ENCODE assay signal across 14 cellular contexts in the genomic region with DNA sequence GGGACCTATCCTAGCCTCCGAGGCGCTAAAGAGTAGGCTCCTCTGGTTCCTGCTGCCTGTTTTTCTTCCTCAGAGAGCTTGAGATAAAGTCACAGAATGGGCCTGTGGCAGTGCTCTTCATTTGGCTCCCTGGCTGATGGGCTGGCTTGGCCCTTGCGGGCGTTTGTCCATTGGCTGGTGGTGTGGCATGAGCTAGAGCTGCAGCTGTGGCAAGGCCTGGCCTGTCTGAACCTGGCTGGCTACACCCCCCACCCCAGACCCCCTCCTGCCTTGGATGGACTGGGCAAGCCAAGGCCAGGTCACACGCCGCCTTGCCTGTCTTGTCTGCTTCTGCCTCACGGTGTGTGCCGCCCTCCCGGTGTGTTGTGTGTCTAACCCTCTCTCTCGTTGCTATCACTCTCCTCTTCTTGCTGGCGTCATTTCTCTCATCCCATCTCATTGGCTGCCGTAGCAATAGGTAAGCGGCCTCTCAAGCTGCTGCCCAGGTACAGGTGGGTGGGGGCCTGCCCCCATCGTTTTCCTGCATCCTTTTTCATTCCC. TPM values are rescaled to one million over a fixed set of nuclear protein-coding genes. Genes with fewer than 3 reads are reported as not detected.
DNase-seq lines count a peak whose midpoint lies in the region; ATAC-seq, FAIRE-seq and TF ChIP-seq lines count a peak whose summit lies in the region.
"Had no signal": no experiment of that assay in that cellular context is flagged by ENCODE, and none has a peak within 500 bp of the region (broad histone marks: within the 10 kb centered on the region; RNA-seq: fewer than 3 reads in every experiment).

No MANE protein-coding gene starts in this region.

- intact Hi-C loops in PC-3 (cut with micrococcal nuclease) = no loop called here
- intact Hi-C loops in endothelial cell of umbilical vein (cut with micrococcal nuclease) = loop anchor here (5.0 kb wide), 1 partner anchor 134 kb away; a partner anchor contains a TSS
- intact Hi-C loops in head of caudate nucleus (cut with DNase I) = no loop called here

- BruUV-seq in PC-3 (replicated peaks; lab: Mats Ljungman, UMichigan) (no TSS peak), endothelial cell of umbilical vein (replicated peaks; lab: Mats Ljungman, UMichigan) (no TSS peak)

- H3K4me3 ChIP-seq in BLaER1 (no peak overlapping the region), PC-3 (ENCODE audit: low read length) (no peak overlapping the region), endothelial cell of umbilical vein (replicated peaks in 1 of 3; ENCODE audit: insufficient read depth in 1 of 3, low read depth in 1 of 3, low read length in 3 of 3) (no peak overlapping the region), retinal pigment epithelial cell (ENCODE audit: low read length) (peak overlapping the region; percentile 76)

- FAIRE-seq in endothelial cell of umbilical vein (lab: Jason Lieb, UNC) = no peak
- FAIRE-seq: islet of Langerhans had no signal

- H4K20me1 ChIP-seq in BLaER1 (peaks cover 33% of the 10 kb centered on the region), PC-3 (ENCODE audit: low read length) (peaks cover 18% of the 10 kb centered on the region), endothelial cell of umbilical vein (replicated peaks; ENCODE audit: control insufficient read depth, extremely low read depth, insufficient read depth, low read length) (no peaks in the 10 kb centered on the region)

- CTCF ChIA-PET in PC-3 (lab: Charles Lee) = no interaction called here
- CTCF ChIA-PET in endothelial cell of umbilical vein (lab: Charles Lee) = interaction anchor here (1.3 kb wide), 1 partner anchor 52 kb away, joined by 3 read pairs; no protein-coding TSS in a partner anchor

- no peak overlapping the region for H2AFZ ChIP-seq in PC-3 (ENCODE audit: low read length)
- no peak overlapping the region for H2AFZ ChIP-seq in endothelial cell of umbilical vein (ENCODE audit: low read depth, low read length)

- no peaks in the 10 kb centered on the region for H3K9me1 ChIP-seq in endothelial cell of umbilical vein (replicated peaks; ENCODE audit: control insufficient read depth, extremely low read depth, insufficient read depth, low read length)

- peaks cover 52% of the 10 kb centered on the region for H3K79me2 ChIP-seq in PC-3 (ENCODE audit: low read length)
- peaks cover 41% of the 10 kb centered on the region for H3K79me2 ChIP-seq in endothelial cell of umbilical vein (ENCODE audit: control insufficient read depth, insufficient read depth, low read length)

- POLR2A ChIA-PET in PC-3 (lab: Charles Lee; ENCODE audit: unreplicated experiment) = no interaction called here
- POLR2A ChIA-PET in endothelial cell of umbilical vein (lab: Charles Lee) = no interaction called here

- H3K36me3 ChIP-seq in BLaER1 (peaks cover 65% of the 10 kb centered on the region), PC-3 (ENCODE audit: low read depth, low read length) (peaks cover 59% of the 10 kb centered on the region), endothelial cell of umbilical vein (ENCODE audit: control insufficient read depth in 2 of 2, extremely low read depth in 1 of 2, insufficient read depth in 2 of 2, low read length in 2 of 2) (peaks cover 34 to 48% of the 10 kb centered on the region in 2 experiments)

- DNase-seq in PC-3 (no peak), endothelial cell of umbilical vein (ENCODE audit: low read depth, low spot score) (no peak), retinal pigment epithelial cell (ENCODE audit: low read depth) (no peak), H4 (ENCODE audit: low spot score) (no peak), head of caudate nucleus (no peak)
- DNase-seq: activated naive CD4-positive, alpha-beta T cell; naive B cell; NCI-H69; stimulated activated CD4-positive, alpha-beta T cell treated with anti-CD3 and anti-CD28 coated beads, Interleukin-1b, Interleukin-23, amount 100 ng/mL, for 48 hours had no signal

- H3K4me2 ChIP-seq in BLaER1 (peak overlapping the region; percentile 97), PC-3 (ENCODE audit: low read length) (peak overlapping the region; percentile 97; the same call in 1 of the 2 replicates), endothelial cell of umbilical vein (ENCODE audit: insufficient read depth, low read length) (no peak overlapping the region)

- dilution Hi-C loops in endothelial cell of umbilical vein (cut with MboI; ENCODE audit: extremely low pct_ligation_motif_present, low sequenced_read_pairs) = no loop called here

- H3K9me3 ChIP-seq in BLaER1 = no peaks in the 10 kb centered on the region
- no peaks in the 10 kb centered on the region for H3K9me3 ChIP-seq in PC-3 (ENCODE audit: low read length)
- H3K9me3 ChIP-seq in endothelial cell of umbilical vein (replicated peaks; ENCODE audit: control insufficient read depth, insufficient read depth, low read length) = no peaks in the 10 kb centered on the region
- H3K9me3 ChIP-seq: SJSA1 had no signal

- H3K27me3 ChIP-seq in BLaER1 = no peaks in the 10 kb centered on the region
- H3K27me3 ChIP-seq in PC-3 (ENCODE audit: low read length) = no peaks in the 10 kb centered on the region
- H3K27me3 ChIP-seq in endothelial cell of umbilical vein (ENCODE audit: control insufficient read depth in 2 of 2, insufficient read depth in 2 of 2, low read length in 2 of 2) = no peaks in the 10 kb centered on the region
- H3K27me3 ChIP-seq: SJSA1 had no signal

- ATAC-seq in PC-3 = no peak
- ATAC-seq in HG02852 (IDR thresholded peaks at IDR 0.05; ENCODE audit: unreplicated experiment) = no peak
- ATAC-seq in HG02938 (IDR thresholded peaks at IDR 0.05; ENCODE audit: unreplicated experiment) = no peak

- H3K4me1 ChIP-seq in BLaER1 (peaks cover 34% of the 10 kb centered on the region), PC-3 (ENCODE audit: insufficient read depth, low read length) (peaks cover 38% of the 10 kb centered on the region), endothelial cell of umbilical vein (ENCODE audit: control insufficient read depth, extremely low read depth, insufficient read depth, low read length) (peaks cover 28% of the 10 kb centered on the region)

- H3K27ac ChIP-seq in BLaER1 (no peak overlapping the region), PC-3 (ENCODE audit: low read length) (no peak overlapping the region), endothelial cell of umbilical vein (ENCODE audit: insufficient read depth, low read depth, low read length) (peak overlapping the region; percentile 2)

- H3F3A ChIP-seq in PC-3 (ENCODE audit: low read length, unreplicated experiment) = no peaks in the 10 kb centered on the region

- TF ChIP-seq CTCF in PC-3 (conservative IDR thresholded peaks at IDR 0.05; ENCODE audit: low read depth, low read length) (no peak), endothelial cell of umbilical vein (IDR thresholded peaks at IDR 0.05; ENCODE audit: extremely low read depth in 1 of 2, insufficient read depth in 1 of 2, low read depth in 1 of 2, low read length in 2 of 2) (no peak), retinal pigment epithelial cell (conservative IDR thresholded peaks at IDR 0.05; ENCODE audit: low read depth, low read length) (no peak)

- TF ChIP-seq POLR2A in endothelial cell of umbilical vein (IDR thresholded peaks at IDR 0.05; ENCODE audit: low read depth, low read length) = no peak

- H3K9ac ChIP-seq in BLaER1 (peak overlapping the region; percentile 45; the same call in 1 of the 2 replicates), PC-3 (ENCODE audit: low read length) (no peak overlapping the region), endothelial cell of umbilical vein (replicated peaks; ENCODE audit: extremely low read depth, insufficient read depth, low read length) (no peak overlapping the region)

- no peaks in the 10 kb centered on the region for H3K9me2 ChIP-seq in PC-3 (replicated peaks; ENCODE audit: low read length)

RNA-seq across cellular contexts. Expression of a gene that starts 3.2 kb away (rescaled TPM):
- total RNA-seq in PC-3 (2014; rRNA removed) (522 and 538 TPM in 2 replicates), endothelial cell of umbilical vein (400 and 431 TPM in 2 replicates)
- polyA plus RNA-seq in endothelial cell of umbilical vein = 602 and 603 TPM in 2 replicates
- 496 and 577 TPM in 2 replicates for polyA plus RNA-seq in endothelial cell of umbilical vein (2011; cell fraction: cytosol; rRNA removed)
- polyA plus RNA-seq in endothelial cell of umbilical vein (2011; cell fraction: nucleus; rRNA removed) = 406 and 478 TPM in 2 replicates
- 522 and 611 TPM in 2 replicates for polyA plus RNA-seq in endothelial cell of umbilical vein (2012)
- 444 and 455 TPM in 2 replicates for polyA minus RNA-seq in endothelial cell of umbilical vein
- 181 TPM for polyA minus RNA-seq in endothelial cell of umbilical vein (2011; cell fraction: cytosol; rRNA and poly(A)+ RNA removed)
- 99.3 and 131 TPM in 2 replicates for polyA minus RNA-seq in endothelial cell of umbilical vein (2011; cell fraction: nucleus; rRNA and poly(A)+ RNA removed)
- total RNA-seq in H4 (2014; rRNA removed; shearing (Covaris generic)) = 766 and 810 TPM in 2 replicates

RNA-seq across cellular contexts. Expression of a gene that starts 8.2 kb away (rescaled TPM):
- 84.7 and 85.5 TPM in 2 replicates for total RNA-seq in PC-3 (2014; rRNA removed)
- 65.6 and 68.8 TPM in 2 replicates for total RNA-seq in endothelial cell of umbilical vein
- 73.4 and 93.9 TPM in 2 replicates for polyA plus RNA-seq in endothelial cell of umbilical vein
- polyA plus RNA-seq in endothelial cell of umbilical vein (2011; cell fraction: cytosol; rRNA removed) = 45.0 and 49.5 TPM in 2 replicates
- polyA plus RNA-seq in endothelial cell of umbilical vein (2011; cell fraction: nucleus; rRNA removed) = 207 and 224 TPM in 2 replicates
- 34.2 and 44.9 TPM in 2 replicates for polyA plus RNA-seq in endothelial cell of umbilical vein (2012)
- 122 and 126 TPM in 2 replicates for polyA minus RNA-seq in endothelial cell of umbilical vein
- 69.3 TPM for polyA minus RNA-seq in endothelial cell of umbilical vein (2011; cell fraction: cytosol; rRNA and poly(A)+ RNA removed)
- polyA minus RNA-seq in endothelial cell of umbilical vein (2011; cell fraction: nucleus; rRNA and poly(A)+ RNA removed) = 68.6 and 77.4 TPM in 2 replicates
- total RNA-seq in H4 (2014; rRNA removed; shearing (Covaris generic)) = 18.5 and 36.8 TPM in 2 replicates

RNA-seq across cellular contexts. Expression of a gene that starts 22.7 kb away (rescaled TPM):
- total RNA-seq in PC-3 (2014; rRNA removed) (50.6 and 56.1 TPM in 2 replicates), endothelial cell of umbilical vein (59.0 and 61.3 TPM in 2 replicates)
- polyA plus RNA-seq in endothelial cell of umbilical vein = 41.2 and 43.8 TPM in 2 replicates
- polyA plus RNA-seq in endothelial cell of umbilical vein (2011; cell fraction: cytosol; rRNA removed) = 21.0 and 24.5 TPM in 2 replicates
- polyA plus RNA-seq in endothelial cell of umbilical vein (2011; cell fraction: nucleus; rRNA removed) = 110 and 132 TPM in 2 replicates
- polyA plus RNA-seq in endothelial cell of umbilical vein (2012) = 35.4 and 36.5 TPM in 2 replicates
- polyA minus RNA-seq in endothelial cell of umbilical vein = 57.5 and 58.3 TPM in 2 replicates
- 46.0 TPM for polyA minus RNA-seq in endothelial cell of umbilical vein (2011; cell fraction: cytosol; rRNA and poly(A)+ RNA removed)
- polyA minus RNA-seq in endothelial cell of umbilical vein (2011; cell fraction: nucleus; rRNA and poly(A)+ RNA removed) = 40.9 and 49.7 TPM in 2 replicates
- 15.8 and 17.6 TPM in 2 replicates for total RNA-seq in H4 (2014; rRNA removed; shearing (Covaris generic))

RNA-seq across cellular contexts. Expression of a gene that starts 42.7 kb away (rescaled TPM):
- total RNA-seq in PC-3 (2014; rRNA removed) = 51.3 and 57.0 TPM in 2 replicates
- 38.8 and 44.7 TPM in 2 replicates for total RNA-seq in endothelial cell of umbilical vein
- polyA plus RNA-seq in endothelial cell of umbilical vein = 35.5 and 42.7 TPM in 2 replicates
- polyA plus RNA-seq in endothelial cell of umbilical vein (2011; cell fraction: cytosol; rRNA removed) = 36.0 and 37.3 TPM in 2 replicates
- polyA plus RNA-seq in endothelial cell of umbilical vein (2011; cell fraction: nucleus; rRNA removed) = 124 and 139 TPM in 2 replicates
- 23.2 and 31.6 TPM in 2 replicates for polyA plus RNA-seq in endothelial cell of umbilical vein (2012)
- 42.7 and 48.8 TPM in 2 replicates for polyA minus RNA-seq in endothelial cell of umbilical vein
- 28.1 TPM for polyA minus RNA-seq in endothelial cell of umbilical vein (2011; cell fraction: cytosol; rRNA and poly(A)+ RNA removed)
- 37.7 and 38.1 TPM in 2 replicates for polyA minus RNA-seq in endothelial cell of umbilical vein (2011; cell fraction: nucleus; rRNA and poly(A)+ RNA removed)
- total RNA-seq in H4 (2014; rRNA removed; shearing (Covaris generic)) = 60.7 and 70.1 TPM in 2 replicates

RNA-seq across cellular contexts. Expression of a gene that starts 51.5 kb away (rescaled TPM):
- 1.4 and 1.9 TPM in 2 replicates for total RNA-seq in PC-3 (2014; rRNA removed)
- total RNA-seq in endothelial cell of umbilical vein = not detected in 2 replicates
- 0.03 TPM in 1 of 2 replicates, not detected in the other for polyA plus RNA-seq in endothelial cell of umbilical vein
- polyA plus RNA-seq in endothelial cell of umbilical vein (2011; cell fraction: cytosol; rRNA removed) = not detected in 2 replicates
- 0.31 TPM in 1 of 2 replicates, not detected in the other for polyA plus RNA-seq in endothelial cell of umbilical vein (2011; cell fraction: nucleus; rRNA removed)
- polyA plus RNA-seq in endothelial cell of umbilical vein (2012) = not detected in 2 replicates
- not detected in 2 replicates for polyA minus RNA-seq in endothelial cell of umbilical vein
- polyA minus RNA-seq in endothelial cell of umbilical vein (2011; cell fraction: cytosol; rRNA and poly(A)+ RNA removed) = not detected
- polyA minus RNA-seq in endothelial cell of umbilical vein (2011; cell fraction: nucleus; rRNA and poly(A)+ RNA removed) = not detected in 2 replicates
- total RNA-seq in H4 (2014; rRNA removed; shearing (Covaris generic)) = not detected in 2 replicates
- total RNA-seq: SJSA1 had no signal
